In genomic region chrX:131841496-131842410, GRCh38 we compare ENCODE assay signal across 9 cellular contexts.
DNase-seq lines count a peak whose midpoint lies in the region; ATAC-seq and TF ChIP-seq lines count a peak whose summit lies in the region.
"Had no signal": no experiment of that assay in that cellular context is flagged by ENCODE, and none has a peak within 500 bp of the region (broad histone marks: within the 10 kb centered on the region; RNA-seq: fewer than 3 reads in every experiment).

No MANE protein-coding gene starts in this region.

- no peak overlapping the region for H2BK12ac ChIP-seq in neuronal stem cell (ENCODE audit: low read length)

- H3K4me1 ChIP-seq in neuronal stem cell (ENCODE audit: control insufficient read depth in 2 of 2, insufficient read depth in 1 of 2, low read depth in 1 of 2, low read length in 2 of 2) = peaks cover 0 to 2% of the 10 kb centered on the region in 2 donors

- H3K27ac Mint-ChIP-seq in activated CD4-positive, alpha-beta T cell treated with anti-CD3 and anti-CD28 coated beads, Interleukin-2, amount 10 ng/mL, durations not matched to agents 7 days and 5 days = peak overlapping the region; percentile 54
- H3K27ac Mint-ChIP-seq: T-helper 1 cell treated with Interleukin-12 subunit alpha and Interleukin-12 subunit beta and Interleukin-4 antibody, amounts not matched to agents 30 μg/mL and 1 μg/mL, for 36 hours had no signal

- no peaks in the 10 kb centered on the region for H3K9me3 Mint-ChIP-seq in activated CD4-positive, alpha-beta T cell treated with anti-CD3 and anti-CD28 coated beads, Interleukin-2, amount 10 ng/mL, durations not matched to agents 7 days and 5 days
- H3K9me3 Mint-ChIP-seq: T-helper 1 cell treated with Interleukin-12 subunit alpha and Interleukin-12 subunit beta and Interleukin-4 antibody, amounts not matched to agents 30 μg/mL and 1 μg/mL, for 36 hours had no signal

- H4K8ac ChIP-seq in neuronal stem cell (ENCODE audit: low read depth, low read length) = no peak overlapping the region

- H3K14ac ChIP-seq in neuronal stem cell (ENCODE audit: low read length) = no peak overlapping the region

- no peaks in the 10 kb centered on the region for H3K36me3 Mint-ChIP-seq in activated CD4-positive, alpha-beta T cell treated with anti-CD3 and anti-CD28 coated beads, Interleukin-2, amount 10 ng/mL, durations not matched to agents 7 days and 5 days (ENCODE audit: low read depth)

- no peak overlapping the region for H3K27ac ChIP-seq in neuronal stem cell (replicated peaks; ENCODE audit: low read length)

- H3K27me3 ChIP-seq in neuronal stem cell (ENCODE audit: control insufficient read depth in 3 of 3, insufficient read depth in 3 of 3, low read depth in 1 of 3, low read length in 3 of 3) = peaks cover 0 to 44% (median 0%) of the 10 kb centered on the region in 3 experiments

- no peak overlapping the region for H2AK5ac ChIP-seq in neuronal stem cell (ENCODE audit: low read depth, low read length)

- H3K4ac ChIP-seq in neuronal stem cell (ENCODE audit: low read length) = no peak overlapping the region

- H3K4me3 Mint-ChIP-seq in activated CD4-positive, alpha-beta T cell treated with anti-CD3 and anti-CD28 coated beads, Interleukin-2, amount 10 ng/mL, durations not matched to agents 7 days and 5 days = no peak overlapping the region
- H3K4me3 Mint-ChIP-seq: T-helper 1 cell treated with Interleukin-12 subunit alpha and Interleukin-12 subunit beta and Interleukin-4 antibody, amounts not matched to agents 30 μg/mL and 1 μg/mL, for 36 hours had no signal

- peak overlapping the region; percentile 50 for H3K9ac ChIP-seq in neuronal stem cell (ENCODE audit: low read depth, low read length, poor library complexity)

- H3K9me3 ChIP-seq in neuronal stem cell (replicated peaks in 1 of 2; ENCODE audit: control insufficient read depth in 2 of 2, insufficient read depth in 1 of 2, low read depth in 1 of 2, low read length in 2 of 2) = no peaks in the 10 kb centered on the region

- no CpG with 5 or more reads among the region's 31 CpGs for WGBS in neuronal stem cell (ENCODE audit: extremely low coverage in 2 of 2, insufficient read length in 2 of 2, insufficient replicate concordance in 1 of 2), 2 donors

- DNase-seq in AG20443 (ENCODE audit: low spot score) = peak; percentile 59
- no peak for DNase-seq in GM12864 (ENCODE audit: low read depth)
- DNase-seq in NCI-H2081 treated with DMSO at 0.1 percent for 48 hours (lab: John Stamatoyannopoulos, UW) = peak; percentile 19
- DNase-seq in activated CD4-positive, alpha-beta T cell treated with anti-CD3 and anti-CD28 coated beads, Interleukin-2, amount 10 ng/mL, durations not matched to agents 7 days and 5 days = peak; percentile 36
- DNase-seq in fibroblast of peridontal ligament (ENCODE audit: extremely low read depth) = peak; percentile 42
- DNase-seq in neuronal stem cell (ENCODE audit: low spot score) = peak; percentile 48

- no peak overlapping the region for H2BK15ac ChIP-seq in neuronal stem cell (ENCODE audit: low read length)

- H2BK120ac ChIP-seq in neuronal stem cell (ENCODE audit: low read depth, low read length) = no peak overlapping the region

- no peaks in the 10 kb centered on the region for H3K79me1 ChIP-seq in neuronal stem cell (ENCODE audit: low read depth, low read length)

- H3K4me3 ChIP-seq in GM12864 (ENCODE audit: low read depth, low read length) (no peak overlapping the region), neuronal stem cell (ENCODE audit: low read length in 2 of 2) (no peak overlapping the region)

- no peak overlapping the region for H2BK5ac ChIP-seq in neuronal stem cell (ENCODE audit: low read length)

- H4K91ac ChIP-seq in neuronal stem cell (ENCODE audit: low read depth, low read length, poor library complexity) = no peak overlapping the region

- ATAC-seq in HG02763 (IDR thresholded peaks at IDR 0.05; ENCODE audit: unreplicated experiment) (peak; percentile 78), HG03439 (IDR thresholded peaks at IDR 0.05; ENCODE audit: unreplicated experiment) (no peak)

- H3K4me2 ChIP-seq in neuronal stem cell (ENCODE audit: insufficient read depth, low read length, poor library complexity, severe bottlenecking) = no peak overlapping the region

- no peak overlapping the region for H3K23ac ChIP-seq in neuronal stem cell (ENCODE audit: low read depth, low read length, poor library complexity)

- POLR2A ChIA-PET in activated CD4-positive, alpha-beta T cell treated with anti-CD3 and anti-CD28 coated beads, Interleukin-2, amount 10 ng/mL, durations not matched to agents 7 days and 5 days (lab: Charles Lee) = no interaction called here

- peaks cover 4% of the 10 kb centered on the region for H3K4me1 Mint-ChIP-seq in activated CD4-positive, alpha-beta T cell treated with anti-CD3 and anti-CD28 coated beads, Interleukin-2, amount 10 ng/mL, durations not matched to agents 7 days and 5 days

- no peak overlapping the region for H3K18ac ChIP-seq in neuronal stem cell (ENCODE audit: low read length)

- H2AFZ ChIP-seq in neuronal stem cell (ENCODE audit: low read length) = peak overlapping the region; percentile 84

- CTCF ChIA-PET in activated CD4-positive, alpha-beta T cell treated with anti-CD3 and anti-CD28 coated beads, Interleukin-2, amount 10 ng/mL, durations not matched to agents 7 days and 5 days (lab: Charles Lee) = interaction anchor here (0.6 to 1.5 kb wide), 13 partner anchors 9 to 789 kb away, joined by 3 to 7 read pairs (median 3); partner anchors contain the start of gene RAP2C

- TF ChIP-seq CTCF in GM12864 (IDR thresholded peaks at IDR 0.05; ENCODE audit: low read depth, low read length, missing control alignments) = peak; percentile 65

- no peaks in the 10 kb centered on the region for H3K36me3 ChIP-seq in neuronal stem cell (replicated peaks in 1 of 2; ENCODE audit: control insufficient read depth in 2 of 2, insufficient read depth in 2 of 2, low read length in 2 of 2)

- no peaks in the 10 kb centered on the region for H3K27me3 Mint-ChIP-seq in activated CD4-positive, alpha-beta T cell treated with anti-CD3 and anti-CD28 coated beads, Interleukin-2, amount 10 ng/mL, durations not matched to agents 7 days and 5 days
